18 cellular contexts compared by ENCODE assay signal in the genomic region with DNA sequence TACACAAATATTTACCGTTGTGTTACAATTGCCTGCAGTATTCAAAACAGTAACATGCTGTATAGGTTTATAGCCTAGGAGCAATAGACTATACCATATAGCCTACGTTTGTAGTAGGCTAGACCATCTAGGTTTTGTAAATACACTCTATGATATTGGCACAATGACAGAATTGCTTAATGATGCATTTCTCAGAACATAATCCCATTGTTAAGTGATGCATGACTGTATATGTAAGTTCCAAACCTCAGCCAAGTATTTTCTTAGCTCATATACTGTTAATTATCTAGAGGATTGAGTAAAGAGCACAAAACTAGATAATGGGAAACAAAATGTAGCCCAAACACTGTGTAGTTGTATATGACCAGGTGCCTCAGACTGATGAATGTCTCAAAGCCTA.
"Had no signal": no experiment of that assay in that cellular context is flagged by ENCODE, and none has a peak within 500 bp of the region (broad histone marks: within the 10 kb centered on the region; RNA-seq: fewer than 3 reads in every experiment).

No MANE protein-coding gene starts in this region.

- DNase-seq: activated CD4-positive, CD25-positive, alpha-beta regulatory T cell treated with anti-CD3 and anti-CD28 coated beads, Interleukin-2, amount 50 U/mL, for 72 hours; activated effector memory CD4-positive, alpha-beta T cell treated with anti-CD3 and anti-CD28 coated beads, Interleukin-2, amount 50 U/mL, for 16 hours; activated naive CD4-positive, alpha-beta T cell treated with anti-CD3 and anti-CD28 coated beads, Interleukin-2, amount 50 U/mL, for 16 hours; activated T-cell treated with anti-CD3 and anti-CD28 coated beads, Interleukin-2, amount 50 U/mL, for 72 hours; dermis blood vessel endothelial cell; effector memory CD8-positive, alpha-beta T cell; foreskin keratinocyte; glutamatergic neuron; left ventricle myocardium inferior; nephron progenitor cell; occipital lobe; posterior cingulate gyrus; transverse colon; uterus had no signal

- H3K27ac ChIP-seq: ascending aorta, cardiac muscle cell, foreskin keratinocyte, left ventricle myocardium inferior, right atrium auricular region, suprapubic skin, transverse colon, uterus had no signal

- H3K9me3 ChIP-seq: ascending aorta, left ventricle myocardium inferior, right atrium auricular region, suprapubic skin, transverse colon, uterus had no signal

- ATAC-seq: activated T-cell treated with anti-CD3 and anti-CD28 coated beads, Interleukin-2, amount 50 U/mL, for 72 hours; effector memory CD8-positive, alpha-beta T cell; foreskin keratinocyte had no signal

- H3K27me3 ChIP-seq: ascending aorta, cardiac muscle cell, foreskin keratinocyte, right atrium auricular region, suprapubic skin, transverse colon, uterus had no signal

- H3K36me3 ChIP-seq: ascending aorta, cardiac muscle cell, left ventricle myocardium inferior, right atrium auricular region, suprapubic skin, transverse colon, uterus had no signal

- H3K4me1 ChIP-seq: ascending aorta, foreskin keratinocyte, left ventricle myocardium inferior, right atrium auricular region, suprapubic skin, transverse colon, uterus had no signal

- H3K4me3 ChIP-seq: ascending aorta, cardiac muscle cell, left ventricle myocardium inferior, right atrium auricular region, suprapubic skin, transverse colon, uterus had no signal
